In genomic region chr17:57888311-57889216, GRCh38 we compare ENCODE assay signal across 20 cellular contexts. TPM values are rescaled to one million over a fixed set of nuclear protein-coding genes. Genes with fewer than 3 reads are reported as not detected.
DNase-seq lines count a peak whose midpoint lies in the region; ATAC-seq and TF ChIP-seq lines count a peak whose summit lies in the region.
"Had no signal": no experiment of that assay in that cellular context is flagged by ENCODE, and none has a peak within 500 bp of the region (broad histone marks: within the 10 kb centered on the region; RNA-seq: fewer than 3 reads in every experiment).

No MANE protein-coding gene starts in this region.

- peaks cover 32 to 47% of the 10 kb centered on the region in 2 experiments for H3K4me1 ChIP-seq in SK-N-SH (ENCODE audit: control insufficient read depth in 1 of 2, insufficient read depth in 2 of 2, low read depth in 1 of 2, low read length in 1 of 2)
- peaks cover 49% of the 10 kb centered on the region for H3K4me1 ChIP-seq in osteoblast (ENCODE audit: insufficient read depth, low read length)
- peaks cover 10 to 64% (median 54%) of the 10 kb centered on the region in 4 donors for H3K4me1 ChIP-seq in tibial artery
- peaks cover 4% of the 10 kb centered on the region for H3K4me1 ChIP-seq in CD8-positive, alpha-beta T cell (ENCODE audit: insufficient read depth, low read length)

- TF ChIP-seq EP300 in SK-N-SH (IDR thresholded peaks at IDR 0.05; ENCODE audit: borderline replicate concordance in 1 of 2, low read depth in 1 of 2, low read length in 1 of 2) = no peak

- H3F3A ChIP-seq in SK-N-SH (replicated peaks; ENCODE audit: insufficient read depth) = peaks cover 41% of the 10 kb centered on the region

- TF ChIP-seq CTCF in SK-N-SH (IDR thresholded peaks at IDR 0.05) (no peak), dorsolateral prefrontal cortex (IDR thresholded peaks at IDR 0.05 in 54 of 56, conservative IDR thresholded peaks at IDR 0.05 in 2 of 56; ENCODE audit: low read depth in 1 of 56, partially characterized antibody in 56 of 56) (no peak), osteoblast (IDR thresholded peaks at IDR 0.05; ENCODE audit: extremely low read depth, low read depth, low read length) (no peak), tibial artery (IDR thresholded peaks at IDR 0.05) (no peak), omental fat pad (IDR thresholded peaks at IDR 0.05) (no peak)
- TF ChIP-seq CTCF in CD8-positive, alpha-beta T cell (IDR thresholded peaks at IDR 0.05) = no peak

- H3K27ac Mint-ChIP-seq in CD8-positive, alpha-beta T cell = no peak overlapping the region
- H3K27ac Mint-ChIP-seq: activated CD4-positive, alpha-beta T cell treated with anti-CD3 and anti-CD28 coated beads, Interleukin-2, amount 10 ng/mL, durations not matched to agents 24 days and 14 days; CD4-positive, CD25-positive, alpha-beta regulatory T cell had no signal

- no peaks in the 10 kb centered on the region for H4K20me1 ChIP-seq in SK-N-SH (ENCODE audit: insufficient read depth)
- H4K20me1 ChIP-seq in osteoblast (ENCODE audit: insufficient read depth, low read length) = no peaks in the 10 kb centered on the region

- H3K4me2 ChIP-seq in SK-N-SH = peak overlapping the region; percentile 58; the same call in 1 of the 2 replicates
- no peak overlapping the region for H3K4me2 ChIP-seq in osteoblast (ENCODE audit: insufficient read depth, low read length)
- H3K4me2 ChIP-seq: KMS-11 had no signal

- no peaks in the 10 kb centered on the region for H3K9me3 Mint-ChIP-seq in CD8-positive, alpha-beta T cell
- H3K9me3 Mint-ChIP-seq: activated CD4-positive, alpha-beta T cell treated with anti-CD3 and anti-CD28 coated beads, Interleukin-2, amount 10 ng/mL, durations not matched to agents 24 days and 14 days; CD4-positive, CD25-positive, alpha-beta regulatory T cell had no signal

- H3K27me3 ChIP-seq in SK-N-SH (ENCODE audit: insufficient read depth) (no peaks in the 10 kb centered on the region), dorsolateral prefrontal cortex (no peaks in the 10 kb centered on the region), osteoblast (ENCODE audit: insufficient read depth, low read length) (no peaks in the 10 kb centered on the region), tibial artery (no peaks in the 10 kb centered on the region)
- no peaks in the 10 kb centered on the region for H3K27me3 ChIP-seq in CD8-positive, alpha-beta T cell (ENCODE audit: insufficient read depth, low read length)
- H3K27me3 ChIP-seq: colonic mucosa, testis had no signal

- H2AFZ ChIP-seq in SK-N-SH (ENCODE audit: low read depth) (no peak overlapping the region), osteoblast (ENCODE audit: low read length) (no peak overlapping the region)

- peaks cover 6% of the 10 kb centered on the region for H3K4me1 Mint-ChIP-seq in CD8-positive, alpha-beta T cell (ENCODE audit: low read depth)

- TF ChIP-seq RAD21 in SK-N-SH (IDR thresholded peaks at IDR 0.05; ENCODE audit: low read length) = no peak

- POLR2A ChIA-PET in SK-N-SH (lab: Yijun Ruan, JAX) = interaction anchor here (0.9 to 2.8 kb wide), 2 partner anchors 8 to 11 kb away, joined by 3 to 7 read pairs; no protein-coding TSS in a partner anchor
- POLR2A ChIA-PET in CD8-positive, alpha-beta T cell (lab: Charles Lee) = no interaction called here

- DNase-seq in SK-N-SH (no peak), dorsolateral prefrontal cortex (no peak), osteoblast (ENCODE audit: insufficient read length, low spot score, missing footprints) (no peak), tibial artery (no peak), omental fat pad (ENCODE audit: low spot score) (no peak)
- no peak for DNase-seq in CD8-positive, alpha-beta T cell
- DNase-seq: activated CD4-positive, alpha-beta T cell treated with anti-CD3 and anti-CD28 coated beads, Interleukin-2, amount 10 ng/mL, durations not matched to agents 24 days and 14 days; activated naive CD4-positive, alpha-beta T cell treated with Interleukin-2 at 50 U/mL for 16 hours; CD4-positive, CD25-positive, alpha-beta regulatory T cell; colonic mucosa; NCI-H1105; NCI-H748 treated with DMSO at 0.1 percent for 48 hours; stimulated activated CD4-positive, alpha-beta T cell treated with anti-CD3 and anti-CD28 coated beads, Interleukin-2, amount 100 ng/mL, for 48 hours; testis had no signal

- H3K9me2 ChIP-seq in SK-N-SH = no peaks in the 10 kb centered on the region

- H3K9ac ChIP-seq in SK-N-SH = no peak overlapping the region
- H3K9ac ChIP-seq: KMS-11 had no signal

- CTCF ChIA-PET in SK-N-SH (lab: Yijun Ruan, JAX) = interaction anchor here (0.9 to 8.6 kb wide), 8 partner anchors 10 to 224 kb away, joined by 3 to 162 read pairs (median 12); no protein-coding TSS in a partner anchor
- CTCF ChIA-PET in CD8-positive, alpha-beta T cell (lab: Charles Lee) = interaction anchor here (3.8 to 9.5 kb wide), 2 partner anchors 109 to 224 kb away, joined by 14 to 144 read pairs; no protein-coding TSS in a partner anchor

- peaks cover 72% of the 10 kb centered on the region for H3K79me2 ChIP-seq in SK-N-SH (ENCODE audit: insufficient read depth)
- H3K79me2 ChIP-seq in osteoblast (ENCODE audit: insufficient read depth, low read length) = peaks cover 49% of the 10 kb centered on the region

- peaks cover 4% of the 10 kb centered on the region for H3K27me3 Mint-ChIP-seq in CD8-positive, alpha-beta T cell (ENCODE audit: low read depth)

- intact Hi-C loops in dorsolateral prefrontal cortex (cut with DNase I) (no loop called here), tibial artery (cut with DNase I; ENCODE audit: low total_unique reads) (no loop called here)
- intact Hi-C loops in CD8-positive, alpha-beta T cell (cut with DNase I, micrococcal nuclease) = no loop called here

- peak overlapping the region; percentile 82 to 96 for H3K27ac ChIP-seq in SK-N-SH (ENCODE audit: low read depth in 2 of 2, low read length in 1 of 2)
- peak overlapping the region in 45 of 59 donors; percentile 2 to 100 (median 92) for H3K27ac ChIP-seq in dorsolateral prefrontal cortex
- peak overlapping the region; percentile 3 for H3K27ac ChIP-seq in osteoblast (ENCODE audit: low read depth, low read length)
- peak overlapping the region; percentile 87 to 93 for H3K27ac ChIP-seq in tibial artery
- H3K27ac ChIP-seq in CD8-positive, alpha-beta T cell (ENCODE audit: low read depth, low read length) = no peak overlapping the region
- H3K27ac ChIP-seq: 22Rv1, colonic mucosa, KMS-11, testis had no signal

- H3K36me3 Mint-ChIP-seq in CD8-positive, alpha-beta T cell = no peaks in the 10 kb centered on the region
- H3K36me3 Mint-ChIP-seq: CD4-positive, CD25-positive, alpha-beta regulatory T cell had no signal

- H3K4me3 ChIP-seq in SK-N-SH (ENCODE audit: low read depth in 2 of 2, low read length in 1 of 2) (no peak overlapping the region), dorsolateral prefrontal cortex (no peak overlapping the region), osteoblast (ENCODE audit: insufficient read depth, low read length) (no peak overlapping the region), tibial artery (no peak overlapping the region)
- H3K4me3 ChIP-seq in CD8-positive, alpha-beta T cell (ENCODE audit: low read depth, low read length) = no peak overlapping the region
- H3K4me3 ChIP-seq: colonic mucosa, lung, testis had no signal

- H3K9me3 ChIP-seq in SK-N-SH (no peaks in the 10 kb centered on the region), osteoblast (ENCODE audit: low read depth, low read length) (no peaks in the 10 kb centered on the region), tibial artery (no peaks in the 10 kb centered on the region)
- H3K9me3 ChIP-seq in CD8-positive, alpha-beta T cell (ENCODE audit: low read length) = no peaks in the 10 kb centered on the region
- H3K9me3 ChIP-seq: colonic mucosa, testis had no signal

- 93% methylated on average over 12 of the region's 12 CpGs for WGBS in SK-N-SH (ENCODE audit: low lambda C conversion rate)

- peaks cover 7 to 8% of the 10 kb centered on the region in 2 experiments for H3K36me3 ChIP-seq in SK-N-SH (replicated peaks in 1 of 2; ENCODE audit: control insufficient read depth in 1 of 2, insufficient read depth in 2 of 2, low read length in 1 of 2)
- H3K36me3 ChIP-seq in osteoblast (ENCODE audit: insufficient read depth, low read length) = peaks cover 7% of the 10 kb centered on the region
- H3K36me3 ChIP-seq in tibial artery = peaks cover 11 to 14% (median 14%) of the 10 kb centered on the region in 3 donors
- no peaks in the 10 kb centered on the region for H3K36me3 ChIP-seq in CD8-positive, alpha-beta T cell (ENCODE audit: insufficient read depth, low read length)
- H3K36me3 ChIP-seq: colonic mucosa had no signal

- ATAC-seq in SK-N-SH treated with all-trans-retinoic acid at 6 μM for 48 hours (no peak), GM19452 (IDR thresholded peaks at IDR 0.05; ENCODE audit: unreplicated experiment) (no peak), omental fat pad (ENCODE audit: low FRiP score) (no peak)
- no peak for ATAC-seq in CD8-positive, alpha-beta T cell
- ATAC-seq: sciatic nerve had no signal

- no peak overlapping the region for H3K4me3 Mint-ChIP-seq in CD8-positive, alpha-beta T cell
- H3K4me3 Mint-ChIP-seq: activated CD4-positive, alpha-beta T cell treated with anti-CD3 and anti-CD28 coated beads, Interleukin-2, amount 10 ng/mL, durations not matched to agents 24 days and 14 days; CD4-positive, CD25-positive, alpha-beta regulatory T cell had no signal

TF ChIP-seq in SK-N-SH, 30 proteins besides CTCF, POLR2A, EP300 and RAD21 (continues in another document):
- no peak for TF ChIP-seq NRF1 (IDR thresholded peaks at IDR 0.05; ENCODE audit: low read depth, low read length)

TF ChIP-seq in SK-N-SH treated with all-trans-retinoic acid at 6 μM for 48 hours, 23 proteins besides CTCF, POLR2A, EP300 and RAD21 (continues in another document):
- no peak for TF ChIP-seq ZC3H10 (CRISPR knock-in tag; IDR thresholded peaks at IDR 0.05)
- TF ChIP-seq ZNF565 (CRISPR knock-in tag; conservative IDR thresholded peaks at IDR 0.05; ENCODE audit: low read depth) = no peak
- TF ChIP-seq SNAI2 (CRISPR knock-in tag; IDR thresholded peaks at IDR 0.05) = no peak
- TF ChIP-seq RARB (CRISPR knock-in tag; IDR thresholded peaks at IDR 0.05) = no peak
- no peak for TF ChIP-seq ZFP3 (CRISPR knock-in tag; IDR thresholded peaks at IDR 0.05)

RNA-seq across cellular contexts. Expression of gene MRPS23, which starts 38.7 kb away (rescaled TPM):
- polyA plus RNA-seq in SK-N-SH (2012; rRNA removed) = 105 and 108 TPM in 2 replicates
- 115 and 118 TPM in 2 replicates for polyA plus RNA-seq in SK-N-SH (2012; cell fraction: cytosol; rRNA removed)
- polyA plus RNA-seq in SK-N-SH (2012; cell fraction: nucleus; rRNA removed) = 37.9 and 51.5 TPM in 2 replicates
- total RNA-seq in dorsolateral prefrontal cortex (10 to 100 TPM; 32.8 to 72.7 (median 51.3) TPM), osteoblast (17.1 and 19.9 TPM in 2 replicates), omental fat pad (10 to 100 TPM in 3 of 4 donors, 1 to 10 TPM in 1; 7.9 to 17.1 (median 15.2) TPM)
- total RNA-seq in CD8-positive, alpha-beta T cell = 10 to 100 TPM; 16.2 to 17.2 TPM
